In the genomic region with DNA sequence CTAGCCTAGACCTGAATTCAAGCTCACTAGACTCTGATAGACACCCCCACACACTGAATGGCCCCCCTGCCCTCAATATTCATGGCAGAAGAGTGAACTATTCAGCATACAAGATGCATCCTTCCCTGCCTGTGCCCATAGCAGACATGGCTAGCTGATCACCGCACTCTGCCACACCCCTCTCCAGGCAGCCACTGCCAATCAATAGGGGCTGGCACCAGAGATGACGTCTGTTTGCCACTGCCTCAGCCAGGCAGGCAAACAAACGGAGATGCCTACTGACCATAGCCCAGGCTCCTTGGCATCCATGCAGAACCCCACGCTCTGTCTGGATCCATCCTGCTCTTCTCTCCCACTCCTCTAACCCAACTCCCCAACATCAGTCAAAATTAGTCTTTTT, we compare ENCODE assay signal across 14 cellular contexts. TPM values are rescaled to one million over a fixed set of nuclear protein-coding genes. Genes with fewer than 3 reads are reported as not detected.
A peak's percentile ranks its signal among the peaks of the same experiment; 100 is the strongest.
DNase-seq lines count a peak whose midpoint lies in the region; ATAC-seq, FAIRE-seq and TF ChIP-seq lines count a peak whose summit lies in the region.
"Had no signal": no experiment of that assay in that cellular context is flagged by ENCODE, and none has a peak within 500 bp of the region (broad histone marks: within the 10 kb centered on the region; RNA-seq: fewer than 3 reads in every experiment).

No MANE protein-coding gene starts in this region.

- H3K36me3 Mint-ChIP-seq in activated naive CD8-positive, alpha-beta T cell treated with anti-CD3 and anti-CD28 coated beads, Interleukin-2, amount 50 U/mL, for 24 hours (ENCODE audit: low read depth) = peaks cover 5% of the 10 kb centered on the region
- peaks cover 2% of the 10 kb centered on the region for H3K36me3 Mint-ChIP-seq in activated naive CD8-positive, alpha-beta T cell treated with anti-CD3 and anti-CD28 coated beads for 36 hours
- peaks cover 8% of the 10 kb centered on the region for H3K36me3 Mint-ChIP-seq in type B pancreatic cell

- no peak for FAIRE-seq in D721Med (lab: Jason Lieb, UNC)

- no TSS peak for BruUV-seq in OCI-LY7 (replicated peaks; lab: Mats Ljungman, UMichigan)

- no peak for DNase-seq in activated naive CD8-positive, alpha-beta T cell treated with anti-CD3 and anti-CD28 coated beads, Interleukin-2, amount 50 U/mL, for 24 hours
- DNase-seq in activated naive CD8-positive, alpha-beta T cell treated with anti-CD3 and anti-CD28 coated beads for 36 hours = no peak
- DNase-seq in OCI-LY7 (ENCODE audit: low spot score) = peak; percentile 22
- peak; percentile 41 for DNase-seq in epithelial cell of esophagus (ENCODE audit: low read depth)
- DNase-seq in type B pancreatic cell (ENCODE audit: extremely low spot score, unreplicated experiment) = no peak
- no peak for DNase-seq in NCI-H1048 (lab: John Stamatoyannopoulos, UW)
- DNase-seq in D721Med (ENCODE audit: insufficient read length, low spot score) = no peak
- DNase-seq: activated T-cell treated with anti-CD3 and anti-CD28 coated beads, Interleukin-2, amount 50 U/mL, for 1 hour; brain microvascular endothelial cell; upper lobe of left lung had no signal

- peaks cover 10% of the 10 kb centered on the region; the same call in 1 of the 2 replicates for H3K36me3 ChIP-seq in OCI-LY7 (ENCODE audit: insufficient read depth, low read length)

- no peak overlapping the region for H3K4me2 ChIP-seq in OCI-LY7 (ENCODE audit: low read length)
- H3K4me2 ChIP-seq: BLaER1 had no signal

- POLR2A ChIA-PET in OCI-LY7 (lab: Charles Lee) = no interaction called here

- no peak overlapping the region for H3K4me3 Mint-ChIP-seq in activated naive CD8-positive, alpha-beta T cell treated with anti-CD3 and anti-CD28 coated beads, Interleukin-2, amount 50 U/mL, for 24 hours
- no peak overlapping the region for H3K4me3 Mint-ChIP-seq in activated naive CD8-positive, alpha-beta T cell treated with anti-CD3 and anti-CD28 coated beads for 36 hours
- no peak overlapping the region for H3K4me3 Mint-ChIP-seq in type B pancreatic cell
- H3K4me3 Mint-ChIP-seq: T-helper 1 cell treated with Interleukin-12 subunit alpha and Interleukin-12 subunit beta and Interleukin-4 antibody, amounts not matched to agents 30 μg/mL and 1 μg/mL, for 36 hours had no signal

- H3K4me1 Mint-ChIP-seq in activated naive CD8-positive, alpha-beta T cell treated with anti-CD3 and anti-CD28 coated beads, Interleukin-2, amount 50 U/mL, for 24 hours = peaks cover 6% of the 10 kb centered on the region
- no peaks in the 10 kb centered on the region for H3K4me1 Mint-ChIP-seq in activated naive CD8-positive, alpha-beta T cell treated with anti-CD3 and anti-CD28 coated beads for 36 hours
- H3K4me1 Mint-ChIP-seq in type B pancreatic cell (ENCODE audit: unreplicated experiment) = peaks cover 4% of the 10 kb centered on the region

- H2AFZ ChIP-seq in OCI-LY7 (ENCODE audit: low read length) = no peak overlapping the region

- ATAC-seq in activated naive CD8-positive, alpha-beta T cell treated with anti-CD3 and anti-CD28 coated beads, Interleukin-2, amount 50 U/mL, for 24 hours = peak; percentile 31
- no peak for ATAC-seq in HG03442 (IDR thresholded peaks at IDR 0.05; ENCODE audit: unreplicated experiment)

- H3K9me3 ChIP-seq in OCI-LY7 (ENCODE audit: low read length) = no peaks in the 10 kb centered on the region
- H3K9me3 ChIP-seq: upper lobe of left lung had no signal

- H3K27ac ChIP-seq in OCI-LY7 (ENCODE audit: low read depth, low read length, poor library complexity, severe bottlenecking) = no peak overlapping the region
- H3K27ac ChIP-seq: BLaER1, brain microvascular endothelial cell, HL-60, upper lobe of left lung had no signal

- no peaks in the 10 kb centered on the region for H3K4me1 ChIP-seq in OCI-LY7 (ENCODE audit: insufficient read depth, low read length, poor library complexity, severe bottlenecking)
- H3K4me1 ChIP-seq: BLaER1 had no signal

- CTCF ChIA-PET in OCI-LY7 (lab: Charles Lee; ENCODE audit: unreplicated experiment) = no interaction called here

- no peaks in the 10 kb centered on the region for H3K9me2 ChIP-seq in OCI-LY7 (ENCODE audit: insufficient read depth, low read length)

- no peak overlapping the region for H3K4me3 ChIP-seq in OCI-LY7 (ENCODE audit: low read depth, low read length, poor library complexity, severe bottlenecking)
- H3K4me3 ChIP-seq in epithelial cell of esophagus (ENCODE audit: low read length) = no peak overlapping the region
- H3K4me3 ChIP-seq: BLaER1, upper lobe of left lung had no signal

- H3K79me2 ChIP-seq in OCI-LY7 (ENCODE audit: insufficient read depth, low read depth, low read length) = no peaks in the 10 kb centered on the region

- no peaks in the 10 kb centered on the region for H3K9me3 Mint-ChIP-seq in activated naive CD8-positive, alpha-beta T cell treated with anti-CD3 and anti-CD28 coated beads, Interleukin-2, amount 50 U/mL, for 24 hours
- H3K9me3 Mint-ChIP-seq in activated naive CD8-positive, alpha-beta T cell treated with anti-CD3 and anti-CD28 coated beads for 36 hours = no peaks in the 10 kb centered on the region
- H3K9me3 Mint-ChIP-seq in type B pancreatic cell = no peaks in the 10 kb centered on the region
- H3K9me3 Mint-ChIP-seq: T-helper 1 cell treated with Interleukin-12 subunit alpha and Interleukin-12 subunit beta and Interleukin-4 antibody, amounts not matched to agents 30 μg/mL and 1 μg/mL, for 36 hours had no signal

- no peak overlapping the region for H3K27ac Mint-ChIP-seq in activated naive CD8-positive, alpha-beta T cell treated with anti-CD3 and anti-CD28 coated beads, Interleukin-2, amount 50 U/mL, for 24 hours
- H3K27ac Mint-ChIP-seq in activated naive CD8-positive, alpha-beta T cell treated with anti-CD3 and anti-CD28 coated beads for 36 hours = no peak overlapping the region
- peak overlapping the region; percentile 38 for H3K27ac Mint-ChIP-seq in type B pancreatic cell
- H3K27ac Mint-ChIP-seq: T-helper 1 cell treated with Interleukin-12 subunit alpha and Interleukin-12 subunit beta and Interleukin-4 antibody, amounts not matched to agents 30 μg/mL and 1 μg/mL, for 36 hours had no signal

- no peaks in the 10 kb centered on the region for H4K20me1 ChIP-seq in OCI-LY7 (ENCODE audit: insufficient read depth, low read length)

- H3K27me3 Mint-ChIP-seq in activated naive CD8-positive, alpha-beta T cell treated with anti-CD3 and anti-CD28 coated beads, Interleukin-2, amount 50 U/mL, for 24 hours = peaks cover 27% of the 10 kb centered on the region
- H3K27me3 Mint-ChIP-seq in activated naive CD8-positive, alpha-beta T cell treated with anti-CD3 and anti-CD28 coated beads for 36 hours = peaks cover 4% of the 10 kb centered on the region
- no peaks in the 10 kb centered on the region for H3K27me3 Mint-ChIP-seq in type B pancreatic cell

- intact Hi-C loops in OCI-LY7 (cut with micrococcal nuclease; ENCODE audit: unreplicated experiment) = no loop called here

- TF ChIP-seq CTCF in OCI-LY7 (conservative IDR thresholded peaks at IDR 0.05; ENCODE audit: low read length) = no peak
- no peak for TF ChIP-seq CTCF in epithelial cell of esophagus (IDR thresholded peaks at IDR 0.05; ENCODE audit: insufficient read depth, low read depth, low read length, missing control alignments)
- no peak for TF ChIP-seq CTCF in type B pancreatic cell (conservative IDR thresholded peaks at IDR 0.05)
- no peak for TF ChIP-seq CTCF in D721Med (IDR thresholded peaks at IDR 0.05; ENCODE audit: insufficient read depth, missing control alignments)

RNA-seq across cellular contexts. Expression of a gene that starts 13.8 kb away (rescaled TPM):
- total RNA-seq in activated naive CD8-positive, alpha-beta T cell treated with anti-CD3 and anti-CD28 coated beads for 36 hours = under 1 TPM; 0.52 to 0.91 TPM
- total RNA-seq in OCI-LY7 (2014; rRNA removed; shearing (Covaris generic)) = 3.4 and 3.5 TPM in 2 replicates
- total RNA-seq in OCI-LY7 (2022) (8.4 and 14.1 TPM in 2 replicates), type B pancreatic cell (ENCODE audit: low replicate concordance) (3.6 and 6.6 TPM in 2 replicates)

RNA-seq across cellular contexts. Expression of a gene that starts 42.6 kb away (rescaled TPM):
- 10 to 100 TPM; 48.9 to 49.2 TPM for total RNA-seq in activated naive CD8-positive, alpha-beta T cell treated with anti-CD3 and anti-CD28 coated beads for 36 hours
- total RNA-seq in OCI-LY7 (2014; rRNA removed; shearing (Covaris generic)) = 82.3 and 105 TPM in 2 replicates
- total RNA-seq in OCI-LY7 (2022) (42.5 and 44.8 TPM in 2 replicates), type B pancreatic cell (ENCODE audit: low replicate concordance) (28.4 and 37.3 TPM in 2 replicates)

Comparison
In these comparisons a context has a peak if more than half of its experiments do, and no peak if none do; other contexts are left out.
1. DNase-seq: peak in OCI-LY7 (single experiment) and epithelial cell of esophagus (single experiment); none in activated naive CD8-positive, alpha-beta T cell treated with anti-CD3 and anti-CD28 coated beads, Interleukin-2, amount 50 U/mL, for 24 hours (single experiment), activated naive CD8-positive, alpha-beta T cell treated with anti-CD3 and anti-CD28 coated beads for 36 hours (single experiment), type B pancreatic cell (single experiment), NCI-H1048 (single experiment) and D721Med (single experiment).